10 cellular contexts compared by ENCODE assay signal in the genomic region with DNA sequence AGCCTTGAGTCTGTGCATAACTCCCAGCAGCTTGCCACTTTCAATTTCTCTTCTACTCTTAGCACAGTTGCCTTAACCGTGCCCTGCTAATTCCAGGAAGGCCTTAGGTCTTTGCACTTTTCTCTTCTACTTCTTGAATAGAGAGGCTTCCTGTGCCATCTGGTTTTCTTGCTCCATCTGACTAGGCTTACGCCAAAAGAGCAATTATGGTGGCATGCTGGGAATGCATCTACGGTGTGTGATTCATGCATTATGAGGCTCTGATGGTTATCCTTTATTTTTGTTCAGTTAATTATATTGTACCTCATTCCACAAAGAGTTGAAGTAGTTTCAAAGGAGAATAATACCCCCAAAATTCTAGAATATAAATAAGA. TPM values are rescaled to one million over a fixed set of nuclear protein-coding genes. Genes with fewer than 3 reads are reported as not detected.
DNase-seq lines count a peak whose midpoint lies in the region; ATAC-seq and TF ChIP-seq lines count a peak whose summit lies in the region.
"Had no signal": no experiment of that assay in that cellular context is flagged by ENCODE, and none has a peak within 500 bp of the region (broad histone marks: within the 10 kb centered on the region; RNA-seq: fewer than 3 reads in every experiment).

No MANE protein-coding gene starts in this region.

- in situ Hi-C loops in HAP-1 (cut with MboI; ENCODE audit: low sequenced_read_pairs): no loop called here

- CTCF ChIA-PET in HEK293 (lab: Yijun Ruan, JAX): interaction anchor here (1.5 kb wide), 1 partner anchor 210 kb away, joined by 3 read pairs; no protein-coding TSS in a partner anchor
- CTCF ChIA-PET in activated CD8-positive, alpha-beta T cell treated with anti-CD3 and anti-CD28 coated beads, Interleukin-2, amount 10 ng/mL, durations not matched to agents 7 days and 5 days (lab: Charles Lee): interaction anchor here (0.6 to 2.1 kb wide), 3 partner anchors 27 to 90 kb away, joined by 3 to 9 read pairs (median 3); no protein-coding TSS in a partner anchor

- H3K27ac ChIP-seq in HEK293 (ENCODE audit: extremely low read depth, low read depth, low read length) (no peak overlapping the region), stomach (peak overlapping the region in 2 of 5 donors; percentile 14 to 81)

- TF ChIP-seq CTCF in AG10803 (conservative IDR thresholded peaks at IDR 0.05; ENCODE audit: low read length) (no peak), HEK293 (tag by site-specific recombination; IDR thresholded peaks at IDR 0.05) (no peak), stomach (IDR thresholded peaks at IDR 0.05) (no peak)

- no peak for TF ChIP-seq EP300 in stomach (IDR thresholded peaks at IDR 0.05)

- H3K4me3 ChIP-seq in AG10803 (ENCODE audit: low read length) (no peak overlapping the region), HEK293 (ENCODE audit: low read depth, low read length) (no peak overlapping the region), stomach (no peak overlapping the region), HAP-1 (no peak overlapping the region)

- 65 to 76% (median 73%) methylated on average over 3 of the region's 3 CpGs for WGBS in stomach, 5 donors

- peaks cover 36% of the 10 kb centered on the region for H3K4me1 Mint-ChIP-seq in activated CD8-positive, alpha-beta T cell treated with anti-CD3 and anti-CD28 coated beads, Interleukin-2, amount 10 ng/mL, durations not matched to agents 7 days and 5 days (ENCODE audit: low read depth)

- intact Hi-C loops in stomach (cut with DNase I; ENCODE audit: low total_unique reads): no loop called here

- no peaks in the 10 kb centered on the region for H3K27me3 Mint-ChIP-seq in activated CD8-positive, alpha-beta T cell treated with anti-CD3 and anti-CD28 coated beads, Interleukin-2, amount 10 ng/mL, durations not matched to agents 7 days and 5 days (ENCODE audit: low read depth)
- H3K27me3 Mint-ChIP-seq: stimulated activated naive B cell treated with anti-CD40 and anti-IgM and Interleukin-4, amounts not matched to agents 10 μg/mL and 1 μg/mL and 100 μg/mL, for 72 hours had no signal

- H3K27me3 ChIP-seq in stomach (no peaks in the 10 kb centered on the region), HAP-1 (ENCODE audit: low read depth) (no peaks in the 10 kb centered on the region)

- H3K36me3 ChIP-seq in HEK293 (ENCODE audit: control insufficient read depth in 2 of 2, insufficient read depth in 1 of 2, low read length in 2 of 2) (peaks cover 0 to 4% of the 10 kb centered on the region in 2 experiments; a peak in 1 of 3 replicates), stomach (no peaks in the 10 kb centered on the region), HAP-1 (replicated peaks) (peaks cover 6% of the 10 kb centered on the region; the same call in 1 of the 2 replicates)

- H3K27ac Mint-ChIP-seq in activated CD8-positive, alpha-beta T cell treated with anti-CD3 and anti-CD28 coated beads, Interleukin-2, amount 10 ng/mL, durations not matched to agents 7 days and 5 days: no peak overlapping the region
- H3K27ac Mint-ChIP-seq: stimulated activated naive B cell treated with anti-CD40 and anti-IgM and Interleukin-4, amounts not matched to agents 10 μg/mL and 1 μg/mL and 100 μg/mL, for 72 hours had no signal

- no peaks in the 10 kb centered on the region for H3K9me3 Mint-ChIP-seq in activated CD8-positive, alpha-beta T cell treated with anti-CD3 and anti-CD28 coated beads, Interleukin-2, amount 10 ng/mL, durations not matched to agents 7 days and 5 days (ENCODE audit: insufficient read depth)
- H3K9me3 Mint-ChIP-seq: stimulated activated naive B cell treated with anti-CD40 and anti-IgM and Interleukin-4, amounts not matched to agents 10 μg/mL and 1 μg/mL and 100 μg/mL, for 72 hours had no signal

- H3K36me3 Mint-ChIP-seq in activated CD8-positive, alpha-beta T cell treated with anti-CD3 and anti-CD28 coated beads, Interleukin-2, amount 10 ng/mL, durations not matched to agents 7 days and 5 days (ENCODE audit: low read depth): peaks cover 19% of the 10 kb centered on the region

- H3K4me3 Mint-ChIP-seq in activated CD8-positive, alpha-beta T cell treated with anti-CD3 and anti-CD28 coated beads, Interleukin-2, amount 10 ng/mL, durations not matched to agents 7 days and 5 days: no peak overlapping the region
- H3K4me3 Mint-ChIP-seq: stimulated activated naive B cell treated with anti-CD40 and anti-IgM and Interleukin-4, amounts not matched to agents 10 μg/mL and 1 μg/mL and 100 μg/mL, for 72 hours had no signal

- peak; percentile 90 for DNase-seq in AG10803 (ENCODE audit: low read depth)
- DNase-seq in activated CD8-positive, alpha-beta T cell treated with anti-CD3 and anti-CD28 coated beads, Interleukin-2, amount 10 ng/mL, durations not matched to agents 7 days and 5 days: peak; percentile 32
- DNase-seq in iris pigment epithelial cell (ENCODE audit: low read depth): peak; percentile 88
- no peak for DNase-seq in stomach
- no peak for DNase-seq in effector CD8-positive, alpha-beta T cell (lab: John Stamatoyannopoulos, UW)
- DNase-seq in activated effector memory CD4-positive, alpha-beta T cell treated with Interleukin-2 at 50 U/mL for 16 hours: no peak
- no peak for DNase-seq in HAP-1 (ENCODE audit: low spot score in 2 of 2)
- DNase-seq: cerebellar nuclear complex; stimulated activated naive B cell treated with anti-CD40 and anti-IgM and Interleukin-4, amounts not matched to agents 10 μg/mL and 1 μg/mL and 100 μg/mL, for 72 hours had no signal

- H3K4me1 ChIP-seq in HEK293 (ENCODE audit: control insufficient read depth, insufficient read depth, low read length): no peaks in the 10 kb centered on the region
- H3K4me1 ChIP-seq in stomach: peaks cover 31 to 85% (median 69%) of the 10 kb centered on the region in 4 donors
- H3K4me1 ChIP-seq in HAP-1: peaks cover 12% of the 10 kb centered on the region

- POLR2A ChIA-PET in HEK293 (lab: Yijun Ruan, JAX): interaction anchor here (0.5 kb wide), 1 partner anchor 10 kb away, joined by 3 read pairs; no protein-coding TSS in a partner anchor
- POLR2A ChIA-PET in activated CD8-positive, alpha-beta T cell treated with anti-CD3 and anti-CD28 coated beads, Interleukin-2, amount 10 ng/mL, durations not matched to agents 7 days and 5 days (lab: Charles Lee): no interaction called here

- no peak for TF ChIP-seq POLR2A in stomach (IDR thresholded peaks at IDR 0.05)

- H3K9me3 ChIP-seq in HEK293 (ENCODE audit: control insufficient read depth, insufficient read depth, low read depth, low read length) (no peaks in the 10 kb centered on the region), stomach (no peaks in the 10 kb centered on the region), HAP-1 (peaks cover 3% of the 10 kb centered on the region; the same call in 1 of the 2 replicates)

- peak; percentile 75 for ATAC-seq in activated CD8-positive, alpha-beta T cell treated with anti-CD3 and anti-CD28 coated beads, Interleukin-2, amount 10 ng/mL, durations not matched to agents 7 days and 5 days
- ATAC-seq: stimulated activated naive B cell treated with anti-CD40 and anti-IgM and Interleukin-4, amounts not matched to agents 10 μg/mL and 1 μg/mL and 100 μg/mL, for 72 hours had no signal

TF ChIP-seq in HEK293, 187 proteins besides CTCF, POLR2A, EP300 and RAD21:
- TF ChIP-seq ZXDB (tag by site-specific recombination; IDR thresholded peaks at IDR 0.05): no peak
- TF ChIP-seq FEZF1 (tag by site-specific recombination; IDR thresholded peaks at IDR 0.05): 0 out of 2 replicates have a peak, but pooled peaks have one; percentile 12
TF ChIP-seq in HEK293: peak in this region for 1.

RNA-seq across cellular contexts. Expression of a gene that starts 29.4 kb away (rescaled TPM):
- 10 to 100 TPM in 1 of 2 experiments, 1 to 10 TPM in 1; 8.9 to 10.2 TPM for total RNA-seq in activated CD8-positive, alpha-beta T cell treated with anti-CD3 and anti-CD28 coated beads, Interleukin-2, amount 10 ng/mL, durations not matched to agents 7 days and 5 days
- 10 to 100 TPM in 4 of 5 donors, 1 to 10 TPM in 1; 5.5 to 86.9 (median 41.7) TPM for total RNA-seq in stomach
- 10 to 100 TPM in 1 of 3 donors, 1 to 10 TPM in 2; 6.0 to 10.6 (median 8.9) TPM for polyA plus RNA-seq in stomach

Comparison
In these comparisons a context has a peak if more than half of its experiments do, and no peak if none do; other contexts are left out.
1. DNase-seq: peak in AG10803 (single experiment), activated CD8-positive, alpha-beta T cell treated with anti-CD3 and anti-CD28 coated beads, Interleukin-2, amount 10 ng/mL, durations not matched to agents 7 days and 5 days (single experiment) and iris pigment epithelial cell (single experiment); none in stomach (single experiment), effector CD8-positive, alpha-beta T cell (single experiment), activated effector memory CD4-positive, alpha-beta T cell treated with Interleukin-2 at 50 U/mL for 16 hours (single experiment) and HAP-1 (0 of 2).